In genomic region chr5:54347221-54347865, GRCh38 we compare ENCODE assay signal across 24 cellular contexts.
"Had no signal": no experiment of that assay in that cellular context is flagged by ENCODE, and none has a peak within 500 bp of the region (broad histone marks: within the 10 kb centered on the region; RNA-seq: fewer than 3 reads in every experiment).

No MANE protein-coding gene starts in this region.

- DNase-seq: activated CD4-positive, alpha-beta T cell treated with anti-CD3 and anti-CD28 coated beads, Interleukin-2, amount 10 ng/mL, durations not matched to agents 7 days and 5 days; activated CD8-positive, alpha-beta memory T cell treated with anti-CD3 and anti-CD28 coated beads, Interleukin-2, amount 50 U/mL, for 4 hours; activated CD8-positive, alpha-beta T cell treated with anti-CD3 and anti-CD28 coated beads, Interleukin-2, amount 10 ng/mL, durations not matched to agents 7 days and 5 days; activated effector memory CD4-positive, alpha-beta T cell treated with Interleukin-2 at 50 U/mL for 16 hours; activated naive CD4-positive, alpha-beta T cell treated with anti-CD3 and anti-CD28 coated beads, Interleukin-2, amount 50 U/mL, for 16 hours; activated T-cell treated with anti-CD3 and anti-CD28 coated beads, Interleukin-2, amount 50 U/mL, for 48 hours; gastrocnemius medialis; heart left ventricle; left ventricle myocardium superior; mucosa of descending colon; naive B cell; stimulated activated CD4-positive, alpha-beta T cell treated with anti-CD3 and anti-CD28 coated beads, Interleukin-2, amount 100 ng/mL, for 24 hours; stimulated activated naive CD8-positive, alpha-beta T cell treated with anti-CD3 and anti-CD28 coated beads, Interleukin-15, Interleukin-2, amounts not matched to agents 100 U/mL and 50 U/mL, for 24 hours; substantia nigra; T1000; tibial artery had no signal

- H3K9me3 ChIP-seq: ascending aorta, gastrocnemius medialis, tibial artery had no signal

- H3K27me3 ChIP-seq: ascending aorta, gastrocnemius medialis, heart left ventricle, right atrium auricular region, tibial artery had no signal

- ATAC-seq: activated CD4-positive, CD25-positive, alpha-beta regulatory T cell treated with anti-CD3 and anti-CD28 coated beads, Interleukin-2, amount 50 U/mL, for 24 hours; activated CD8-positive, alpha-beta T cell treated with anti-CD3 and anti-CD28 coated beads, Interleukin-2, amount 10 ng/mL, durations not matched to agents 7 days and 5 days; gastrocnemius medialis; heart left ventricle; left ventricle myocardium superior; mucosa of descending colon; stimulated activated naive CD8-positive, alpha-beta T cell treated with anti-CD3 and anti-CD28 coated beads, Interleukin-15, Interleukin-2, amounts not matched to agents 100 U/mL and 50 U/mL, for 24 hours had no signal

- H3K4me1 Mint-ChIP-seq: activated CD4-positive, alpha-beta T cell treated with anti-CD3 and anti-CD28 coated beads, Interleukin-2, amount 10 ng/mL, durations not matched to agents 7 days and 5 days; central memory CD8-positive, alpha-beta T cell; memory B cell; naive B cell; neural crest cell had no signal

- H3K9me3 Mint-ChIP-seq: central memory CD8-positive, alpha-beta T cell had no signal

- H3K4me1 ChIP-seq: ascending aorta, gastrocnemius medialis, tibial artery had no signal

- H3K27ac Mint-ChIP-seq: activated CD4-positive, alpha-beta T cell treated with anti-CD3 and anti-CD28 coated beads, Interleukin-2, amount 10 ng/mL, durations not matched to agents 7 days and 5 days; activated CD8-positive, alpha-beta T cell treated with anti-CD3 and anti-CD28 coated beads, Interleukin-2, amount 10 ng/mL, durations not matched to agents 7 days and 5 days; memory B cell; naive B cell; progenitor cell of endocrine pancreas had no signal

- H3K4me3 ChIP-seq: ascending aorta, coronary artery, gastrocnemius medialis, heart left ventricle, mucosa of descending colon, right atrium auricular region, tibial artery had no signal

- H3K4me3 Mint-ChIP-seq: activated CD4-positive, alpha-beta T cell treated with anti-CD3 and anti-CD28 coated beads, Interleukin-2, amount 10 ng/mL, durations not matched to agents 7 days and 5 days; activated CD8-positive, alpha-beta T cell treated with anti-CD3 and anti-CD28 coated beads, Interleukin-2, amount 10 ng/mL, durations not matched to agents 7 days and 5 days; central memory CD8-positive, alpha-beta T cell; memory B cell; naive B cell; neural crest cell had no signal

- H3K36me3 ChIP-seq: ascending aorta, gastrocnemius medialis, heart left ventricle, right atrium auricular region, tibial artery had no signal

- H3K27me3 Mint-ChIP-seq: naive B cell, progenitor cell of endocrine pancreas had no signal
